15 cellular contexts compared by ENCODE assay signal in the genomic region with DNA sequence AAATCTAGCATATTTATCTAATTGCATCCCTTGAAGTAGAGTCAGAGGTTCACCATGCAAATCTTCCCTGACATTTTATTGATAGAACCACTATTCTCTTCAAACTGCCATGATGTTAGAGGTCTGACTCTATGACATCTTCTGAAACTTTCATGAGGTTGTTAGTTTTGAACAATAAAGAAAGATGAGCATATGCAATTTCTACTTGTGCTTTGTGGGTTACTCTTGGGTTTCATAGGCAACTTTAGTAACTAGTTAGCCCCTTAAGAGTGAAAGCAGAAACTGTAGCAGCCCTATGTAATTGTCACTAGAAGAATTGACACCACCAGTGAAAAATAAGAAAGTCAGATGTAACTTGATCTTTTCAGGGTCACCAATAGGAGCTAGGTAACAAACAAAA.
A peak's percentile ranks its signal among the peaks of the same experiment; 100 is the strongest.
DNase-seq lines count a peak whose midpoint lies in the region; ATAC-seq lines count a peak whose summit lies in the region.
"Had no signal": no experiment of that assay in that cellular context is flagged by ENCODE, and none has a peak within 500 bp of the region (broad histone marks: within the 10 kb centered on the region; RNA-seq: fewer than 3 reads in every experiment).

No MANE protein-coding gene starts in this region.

- no peak for DNase-seq in stimulated activated CD4-positive, alpha-beta T cell treated with anti-CD3 and anti-CD28 coated beads, Interleukin-4, amount 100 ng/mL, for 24 hours
- DNase-seq in NCI-H2227 (lab: John Stamatoyannopoulos, UW; ENCODE audit: unreplicated experiment): no peak
- DNase-seq in NCI-H2029 treated with DMSO at 0.1 percent for 48 hours (lab: John Stamatoyannopoulos, UW): no peak
- DNase-seq in NCI-H1436 treated with DMSO at 0.1 percent for 48 hours (lab: John Stamatoyannopoulos, UW): no peak
- DNase-seq: activated B cell treated with CpG ODN at 0.5 μM for 24 hours; amniotic stem cell; head of caudate nucleus; kidney glomerular epithelial cell; NCI-H1092 treated with DMSO at 0.1 percent for 48 hours; NCI-H524; stimulated activated CD4-positive, alpha-beta T cell treated with anti-CD3 and anti-CD28 coated beads, Interleukin-1b, Interleukin-23, amount 100 ng/mL, for 48 hours had no signal

- ATAC-seq in GM18498 (IDR thresholded peaks at IDR 0.05; ENCODE audit: unreplicated experiment) (peak; percentile 93), GM19043 (IDR thresholded peaks at IDR 0.05; ENCODE audit: low read depth, unreplicated experiment) (peak; percentile 75), HG02870 (IDR thresholded peaks at IDR 0.05; ENCODE audit: unreplicated experiment) (peak; percentile 86), HG03558 (IDR thresholded peaks at IDR 0.05; ENCODE audit: extremely low read depth, unreplicated experiment) (peak; percentile 62)
